Comparison of ENCODE assay signal across 21 cellular contexts in genomic region chr2:232210306-232210705, GRCh38.
DNase-seq lines count a peak whose midpoint lies in the region; ATAC-seq, FAIRE-seq and TF ChIP-seq lines count a peak whose summit lies in the region.
"Had no signal": no experiment of that assay in that cellular context is flagged by ENCODE, and none has a peak within 500 bp of the region (broad histone marks: within the 10 kb centered on the region; RNA-seq: fewer than 3 reads in every experiment).

No MANE protein-coding gene starts in this region.

- H3K36me3 Mint-ChIP-seq in MCF 10A (ENCODE audit: insufficient read depth, unreplicated experiment): peaks cover 13% of the 10 kb centered on the region

- no peak overlapping the region for H3K14ac ChIP-seq in trophoblast cell (ENCODE audit: low read length)

- no peak overlapping the region for H2BK12ac ChIP-seq in trophoblast cell (ENCODE audit: low read length)

- 73% methylated on average over 4 of the region's 6 CpGs for WGBS in mammary epithelial cell (ENCODE audit: low coverage, missing lambda C conversion rate)
- no CpG with 5 or more reads among the region's 6 CpGs for WGBS in trophoblast cell (ENCODE audit: extremely low coverage, insufficient coverage, insufficient read length)

- intact Hi-C loops in mammary epithelial cell (cut with micrococcal nuclease) (loop anchor here (10.0 kb wide), 1 partner anchor 146 kb away; no protein-coding TSS in a partner anchor), MCF 10A (cut with micrococcal nuclease) (no loop called here)

- peak; percentile 41 for DNase-seq in mammary epithelial cell
- no peak for DNase-seq in MCF 10A (ENCODE audit: unreplicated experiment)
- DNase-seq in foreskin keratinocyte: peak; percentile 17 to 66
- DNase-seq in trophoblast cell: no peak
- DNase-seq in H54 (ENCODE audit: insufficient read length, low spot score): no peak
- DNase-seq: Caco-2; CD4-positive, CD25-positive, alpha-beta regulatory T cell; CD8-positive, alpha-beta T cell; DMS153; DND-41; GM23248; H9 had no signal

- H3K9ac ChIP-seq in mammary epithelial cell (ENCODE audit: insufficient read depth, low read length) (no peak overlapping the region), trophoblast cell (ENCODE audit: low read length) (no peak overlapping the region)
- H3K9ac ChIP-seq: BLaER1, GM23248 had no signal

- in situ Hi-C loops in mammary epithelial cell (cut with MboI; ENCODE audit: low sequenced_read_pairs in 2 of 2): no loop called here

- dilution Hi-C loops in mammary epithelial cell (cut with HindIII; ENCODE audit: low sequenced_read_pairs): no loop called here

- H3K23ac ChIP-seq in trophoblast cell (ENCODE audit: low read length): peak overlapping the region; percentile 18

- FAIRE-seq in H54 (lab: Jason Lieb, UNC): no peak
- FAIRE-seq: A204.1, G401.6, H1 had no signal

- no peak for ATAC-seq in foreskin keratinocyte
- no peak for ATAC-seq in GM18909 (IDR thresholded peaks at IDR 0.05; ENCODE audit: poor library complexity, unreplicated experiment)
- ATAC-seq: CD8-positive, alpha-beta T cell; HCT116 had no signal

- TF ChIP-seq CTCF in mammary epithelial cell (conservative IDR thresholded peaks at IDR 0.05 in 1 of 2, IDR thresholded peaks at IDR 0.05 in 1 of 2; ENCODE audit: extremely low read depth in 1 of 2, insufficient read depth in 1 of 2, low read depth in 1 of 2, low read length in 2 of 2) (no peak), MCF 10A (IDR thresholded peaks at IDR 0.05; ENCODE audit: unreplicated experiment) (no peak), foreskin keratinocyte (conservative IDR thresholded peaks at IDR 0.05) (no peak)

- no peak for TF ChIP-seq POLR2A in H54 (IDR thresholded peaks at IDR 0.05; ENCODE audit: low read depth, low read length)

- no peak overlapping the region for H3K27ac ChIP-seq in mammary epithelial cell (ENCODE audit: insufficient read depth, low read depth, low read length)
- no peak overlapping the region for H3K27ac ChIP-seq in foreskin keratinocyte
- H3K27ac ChIP-seq in trophoblast cell (ENCODE audit: low read depth, low read length): no peak overlapping the region
- H3K27ac ChIP-seq: 22Rv1, BLaER1, C4-2B, GM23248 had no signal

- no peaks in the 10 kb centered on the region for H4K20me1 ChIP-seq in mammary epithelial cell (ENCODE audit: insufficient read depth, low read length)
- H4K20me1 ChIP-seq: BLaER1 had no signal

- H3K4me1 Mint-ChIP-seq in MCF 10A (ENCODE audit: insufficient read depth, unreplicated experiment): no peaks in the 10 kb centered on the region

- no peak overlapping the region for H2BK120ac ChIP-seq in trophoblast cell (ENCODE audit: insufficient read depth, low read length, poor library complexity)

- H4K91ac ChIP-seq in trophoblast cell (ENCODE audit: low read depth, low read length): no peak overlapping the region

- H3K79me2 ChIP-seq in mammary epithelial cell (ENCODE audit: insufficient read depth, low read length) (no peaks in the 10 kb centered on the region), trophoblast cell (ENCODE audit: control insufficient read depth, insufficient read depth, low read length, poor library complexity) (no peaks in the 10 kb centered on the region)

- no peaks in the 10 kb centered on the region for H3K27me3 ChIP-seq in mammary epithelial cell (ENCODE audit: insufficient read depth, low read length)
- H3K27me3 ChIP-seq in foreskin keratinocyte: no peaks in the 10 kb centered on the region
- no peaks in the 10 kb centered on the region for H3K27me3 ChIP-seq in trophoblast cell (ENCODE audit: insufficient read depth, low read length)
- H3K27me3 ChIP-seq: BLaER1 had no signal

- CTCF ChIA-PET in mammary epithelial cell (lab: Charles Lee; ENCODE audit: low non-redundant PET) (no interaction called here), MCF 10A (lab: Yijun Ruan, JAX) (interaction anchor here (0.6 kb wide), 2 partner anchors 49 to 653 kb away, joined by 3 to 4 read pairs; no protein-coding TSS in a partner anchor)

- H3K4me3 ChIP-seq in mammary epithelial cell (replicated peaks in 1 of 3; ENCODE audit: insufficient read depth in 1 of 3, low read depth in 2 of 3, low read length in 3 of 3): no peak overlapping the region
- no peak overlapping the region for H3K4me3 ChIP-seq in trophoblast cell (ENCODE audit: low read depth, low read length)
- H3K4me3 ChIP-seq: BLaER1, GM23248 had no signal

- H3K9me3 Mint-ChIP-seq in MCF 10A (ENCODE audit: unreplicated experiment): no peaks in the 10 kb centered on the region
- H3K9me3 Mint-ChIP-seq: CD8-positive, alpha-beta T cell; H9 had no signal

- H3K4ac ChIP-seq in trophoblast cell (ENCODE audit: low read depth, low read length): no peak overlapping the region

- H3K36me3 ChIP-seq in mammary epithelial cell (ENCODE audit: insufficient read depth, low read length) (no peaks in the 10 kb centered on the region), trophoblast cell (ENCODE audit: control insufficient read depth in 1 of 2, insufficient read depth in 2 of 2, low read length in 2 of 2) (peaks cover 0 to 4% of the 10 kb centered on the region in 2 experiments)

- POLR2A ChIA-PET in MCF 10A (lab: Yijun Ruan, JAX): interaction anchor here (0.6 kb wide), 1 partner anchor 186 kb away, joined by 3 read pairs; no protein-coding TSS in a partner anchor

- H3K9me3 ChIP-seq in mammary epithelial cell (replicated peaks; ENCODE audit: insufficient read depth, low read length) (no peaks in the 10 kb centered on the region), trophoblast cell (ENCODE audit: insufficient read depth, low read depth, low read length) (peaks cover 2% of the 10 kb centered on the region)
- H3K9me3 ChIP-seq: BLaER1, Caco-2 had no signal

- H2AFZ ChIP-seq in mammary epithelial cell (ENCODE audit: low read depth, low read length): no peak overlapping the region
- no peak overlapping the region for H2AFZ ChIP-seq in trophoblast cell (ENCODE audit: insufficient read depth, low read length, poor library complexity)
- H2AFZ ChIP-seq: GM23248 had no signal

- no peak overlapping the region for H4K12ac ChIP-seq in trophoblast cell (ENCODE audit: low read depth, low read length)

- H3K4me3 Mint-ChIP-seq in MCF 10A (ENCODE audit: unreplicated experiment): no peak overlapping the region
- H3K4me3 Mint-ChIP-seq: B cell; CD4-positive, CD25-positive, alpha-beta regulatory T cell; CD8-positive, alpha-beta T cell; H9 had no signal

- H4K8ac ChIP-seq in trophoblast cell (ENCODE audit: low read depth, low read length): no peak overlapping the region

- no peak overlapping the region for H2AK5ac ChIP-seq in trophoblast cell (ENCODE audit: low read length)

- no peaks in the 10 kb centered on the region for H3K27me3 Mint-ChIP-seq in MCF 10A (ENCODE audit: insufficient read depth, unreplicated experiment)
- H3K27me3 Mint-ChIP-seq: B cell; CD4-positive, CD25-positive, alpha-beta regulatory T cell had no signal

- H3K18ac ChIP-seq in trophoblast cell (ENCODE audit: low read length): no peak overlapping the region

- H3K79me1 ChIP-seq in trophoblast cell (ENCODE audit: low read length): no peaks in the 10 kb centered on the region

- BruUV-seq in mammary epithelial cell (replicated peaks; lab: Mats Ljungman, UMichigan) (no TSS peak), MCF 10A (replicated peaks; lab: Mats Ljungman, UMichigan) (no TSS peak)

- no peak overlapping the region for H3K27ac Mint-ChIP-seq in MCF 10A (ENCODE audit: low read depth, unreplicated experiment)
- H3K27ac Mint-ChIP-seq: B cell; CD8-positive, alpha-beta T cell; H9 had no signal

- H3K4me2 ChIP-seq in mammary epithelial cell (ENCODE audit: insufficient read depth, low read depth, low read length): no peak overlapping the region
- no peak overlapping the region for H3K4me2 ChIP-seq in trophoblast cell (ENCODE audit: low read length)
- H3K4me2 ChIP-seq: BLaER1 had no signal

- H2BK5ac ChIP-seq in trophoblast cell (ENCODE audit: low read depth, low read length, poor library complexity): no peak overlapping the region

- H3K4me1 ChIP-seq in mammary epithelial cell (ENCODE audit: insufficient read depth, low read length) (peaks cover 17% of the 10 kb centered on the region), foreskin keratinocyte (no peaks in the 10 kb centered on the region), trophoblast cell (ENCODE audit: control insufficient read depth in 1 of 2, insufficient read depth in 2 of 2, low read length in 2 of 2) (peaks cover 8 to 10% of the 10 kb centered on the region in 2 experiments)
- H3K4me1 ChIP-seq: Caco-2 had no signal

Comparison
In these comparisons a context has a peak if more than half of its experiments do, and no peak if none do; other contexts are left out.
1. DNase-seq: peak in mammary epithelial cell (single experiment) and foreskin keratinocyte (2 of 2); none in MCF 10A (single experiment), trophoblast cell (0 of 2) and H54 (single experiment).